ENCODE assay signal across 9 cellular contexts in the genomic region with DNA sequence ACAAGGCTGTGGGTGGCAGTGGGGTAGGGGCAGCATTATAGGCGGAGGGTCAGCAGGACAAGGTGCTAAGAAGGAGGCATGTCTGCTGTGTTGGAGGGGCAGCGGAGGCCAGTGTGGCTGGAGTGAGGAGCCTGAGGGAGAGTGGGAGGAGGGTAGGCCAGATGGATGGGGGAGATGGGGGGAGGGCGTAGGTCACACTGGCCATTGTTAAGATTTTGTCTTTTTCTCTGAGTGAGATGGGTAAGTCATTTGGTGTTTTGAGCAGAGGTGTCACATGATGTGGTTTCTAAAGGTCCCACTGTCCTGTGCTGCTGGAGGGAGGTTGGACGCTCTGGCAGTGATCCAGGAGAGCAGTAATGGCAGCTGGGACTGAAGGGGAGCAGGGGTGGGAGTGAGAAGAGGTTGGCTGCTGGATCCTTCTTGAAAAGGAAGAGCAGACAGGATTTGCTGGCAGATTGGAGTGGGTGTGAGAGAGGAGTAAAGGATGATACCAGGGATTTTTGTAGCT. TPM values are rescaled to one million over a fixed set of nuclear protein-coding genes. Genes with fewer than 3 reads are reported as not detected.
DNase-seq lines count a peak whose midpoint lies in the region; ATAC-seq, FAIRE-seq and TF ChIP-seq lines count a peak whose summit lies in the region.
"Had no signal": no experiment of that assay in that cellular context is flagged by ENCODE, and none has a peak within 500 bp of the region (broad histone marks: within the 10 kb centered on the region; RNA-seq: fewer than 3 reads in every experiment).

No MANE protein-coding gene starts in this region.

- no peak for ATAC-seq in GM19324 (IDR thresholded peaks at IDR 0.05; ENCODE audit: low FRiP score, unreplicated experiment)
- ATAC-seq: esophagus mucosa had no signal

- peaks cover 75% of the 10 kb centered on the region for H3K4me1 Mint-ChIP-seq in activated T-helper 2 cell treated with anti-CD3 and anti-CD28 coated beads, Interferon-gamma antibody, Interleukin-2, Interleukin-4, amounts not matched to agents 10 μg/mL and 5 μg/mL and 100 μg/mL, durations not matched to agents 14 hours and 24 hours and 36 hours (ENCODE audit: low read depth)

- H3K4me3 ChIP-seq in BLaER1 (no peak overlapping the region), H7 (ENCODE audit: insufficient read depth, low read depth, low read length) (no peak overlapping the region)

- peaks cover 28% of the 10 kb centered on the region for H3K9me3 ChIP-seq in BLaER1

- no peak for TF ChIP-seq CTCF in D721Med (IDR thresholded peaks at IDR 0.05; ENCODE audit: insufficient read depth, missing control alignments)

- no peak for FAIRE-seq in D721Med (lab: Jason Lieb, UNC)

- no peaks in the 10 kb centered on the region for H3K9me3 Mint-ChIP-seq in activated T-helper 2 cell treated with anti-CD3 and anti-CD28 coated beads, Interferon-gamma antibody, Interleukin-2, Interleukin-4, amounts not matched to agents 10 μg/mL and 5 μg/mL and 100 μg/mL, durations not matched to agents 14 hours and 24 hours and 36 hours

- peaks cover 80% of the 10 kb centered on the region for H3K4me1 ChIP-seq in BLaER1

- peaks cover 62% of the 10 kb centered on the region for H3K36me3 Mint-ChIP-seq in activated T-helper 2 cell treated with anti-CD3 and anti-CD28 coated beads, Interferon-gamma antibody, Interleukin-2, Interleukin-4, amounts not matched to agents 10 μg/mL and 5 μg/mL and 100 μg/mL, durations not matched to agents 14 hours and 24 hours and 36 hours (ENCODE audit: low read depth)

- H3K36me3 ChIP-seq in BLaER1, result peaks cover 66% of the 10 kb centered on the region
- H3K36me3 ChIP-seq in H7 (replicated peaks; ENCODE audit: control insufficient read depth, insufficient read depth, low read length), result peaks cover 1% of the 10 kb centered on the region; the same call in 1 of the 2 replicates

- H3K27ac Mint-ChIP-seq in activated T-helper 2 cell treated with anti-CD3 and anti-CD28 coated beads, Interferon-gamma antibody, Interleukin-2, Interleukin-4, amounts not matched to agents 10 μg/mL and 5 μg/mL and 100 μg/mL, durations not matched to agents 14 hours and 24 hours and 36 hours, result peak overlapping the region; percentile 56

- H3K4me2 ChIP-seq in BLaER1, result peak overlapping the region; percentile 89

- H3K27me3 Mint-ChIP-seq in activated T-helper 2 cell treated with anti-CD3 and anti-CD28 coated beads, Interferon-gamma antibody, Interleukin-2, Interleukin-4, amounts not matched to agents 10 μg/mL and 5 μg/mL and 100 μg/mL, durations not matched to agents 14 hours and 24 hours and 36 hours (ENCODE audit: low read depth), result no peaks in the 10 kb centered on the region

- DNase-seq in H7 (peak; percentile 28), middle frontal gyrus (ENCODE audit: extremely low spot score, low spot score) (peak; percentile 41), D721Med (ENCODE audit: insufficient read length, low spot score) (no peak), DMS53 (lab: John Stamatoyannopoulos, UW) (no peak), GM03348 (ENCODE audit: low spot score) (no peak)
- DNase-seq in activated T-helper 2 cell treated with anti-CD3 and anti-CD28 coated beads, Interferon-gamma antibody, Interleukin-2, Interleukin-4, amounts not matched to agents 10 μg/mL and 5 μg/mL and 100 μg/mL, durations not matched to agents 14 hours and 24 hours and 36 hours (ENCODE audit: low spot score), result no peak

- intact Hi-C loops in activated T-helper 2 cell treated with anti-CD3 and anti-CD28 coated beads, Interferon-gamma antibody, Interleukin-2, Interleukin-4, amounts not matched to agents 10 μg/mL and 5 μg/mL and 100 μg/mL, durations not matched to agents 14 hours and 24 hours and 36 hours (cut with micrococcal nuclease), result no loop called here

- H3K27me3 ChIP-seq in BLaER1 (no peaks in the 10 kb centered on the region), H7 (ENCODE audit: control insufficient read depth, insufficient read depth, low read length) (no peaks in the 10 kb centered on the region)

- H3K9ac ChIP-seq in BLaER1, result 0 out of 2 replicates have a peak overlapping the region, but pooled peaks have one; percentile 35

- no peak overlapping the region for H3K27ac ChIP-seq in BLaER1

- H3K4me3 Mint-ChIP-seq in activated T-helper 2 cell treated with anti-CD3 and anti-CD28 coated beads, Interferon-gamma antibody, Interleukin-2, Interleukin-4, amounts not matched to agents 10 μg/mL and 5 μg/mL and 100 μg/mL, durations not matched to agents 14 hours and 24 hours and 36 hours (ENCODE audit: low read depth), result peak overlapping the region; percentile 52

- H4K20me1 ChIP-seq in BLaER1, result peaks cover 96% of the 10 kb centered on the region

RNA-seq across cellular contexts. Expression of a gene that starts 9.8 kb away (rescaled TPM):
- total RNA-seq in H7 (2014; rRNA removed; shearing (Covaris generic)), result 133 and 142 TPM in 2 replicates
- total RNA-seq in activated T-helper 2 cell treated with anti-CD3 and anti-CD28 coated beads, Interferon-gamma antibody, Interleukin-2, Interleukin-4, amounts not matched to agents 10 μg/mL and 5 μg/mL and 100 μg/mL, durations not matched to agents 14 hours and 24 hours and 36 hours, result 126 and 134 TPM in 2 replicates

Comparison
In these comparisons a context has a peak if more than half of its experiments do, and no peak if none do; other contexts are left out.
1. DNase-seq: peak in H7 (single experiment) and middle frontal gyrus (single experiment); none in activated T-helper 2 cell treated with anti-CD3 and anti-CD28 coated beads, Interferon-gamma antibody, Interleukin-2, Interleukin-4, amounts not matched to agents 10 μg/mL and 5 μg/mL and 100 μg/mL, durations not matched to agents 14 hours and 24 hours and 36 hours (single experiment), D721Med (single experiment), DMS53 (single experiment) and GM03348 (single experiment).